ENCODE assay signal across 22 cellular contexts in genomic region chr1:167473761-167474160, GRCh38. TPM values are rescaled to one million over a fixed set of nuclear protein-coding genes. Genes with fewer than 3 reads are reported as not detected.
DNase-seq lines count a peak whose midpoint lies in the region; ATAC-seq and TF ChIP-seq lines count a peak whose summit lies in the region.
"Had no signal": no experiment of that assay in that cellular context is flagged by ENCODE, and none has a peak within 500 bp of the region (broad histone marks: within the 10 kb centered on the region; RNA-seq: fewer than 3 reads in every experiment).

No MANE protein-coding gene starts in this region.

- peaks cover 83% of the 10 kb centered on the region for H3K4me1 Mint-ChIP-seq in activated CD4-positive, alpha-beta T cell treated with anti-CD3 and anti-CD28 coated beads, Interleukin-2, amount 10 ng/mL, durations not matched to agents 7 days and 5 days
- H3K4me1 Mint-ChIP-seq in T-helper 2 cell treated with Interferon-gamma antibody and Interleukin-4, amounts not matched to agents 5 μg/mL and 100 μg/mL, for 36 hours (ENCODE audit: low read depth) = peaks cover 44% of the 10 kb centered on the region
- peaks cover 79% of the 10 kb centered on the region for H3K4me1 Mint-ChIP-seq in activated naive CD8-positive, alpha-beta T cell treated with anti-CD3 and anti-CD28 coated beads, Interleukin-2, amount 50 U/mL, for 24 hours
- H3K4me1 Mint-ChIP-seq: stimulated activated memory B cell treated with anti-CD40 and anti-IgM and Interleukin-4, amounts not matched to agents 10 μg/mL and 1 μg/mL and 100 μg/mL, for 72 hours had no signal

- no peaks in the 10 kb centered on the region for H3K4me1 ChIP-seq in uterus
- H3K4me1 ChIP-seq: A549, esophagus muscularis mucosa, psoas muscle had no signal

- H3K27ac Mint-ChIP-seq in activated CD4-positive, alpha-beta T cell treated with anti-CD3 and anti-CD28 coated beads, Interleukin-2, amount 10 ng/mL, durations not matched to agents 7 days and 5 days = peak overlapping the region; percentile 86
- peak overlapping the region; percentile 82 for H3K27ac Mint-ChIP-seq in T-helper 2 cell treated with Interferon-gamma antibody and Interleukin-4, amounts not matched to agents 5 μg/mL and 100 μg/mL, for 36 hours
- peak overlapping the region; percentile 85 for H3K27ac Mint-ChIP-seq in activated naive CD8-positive, alpha-beta T cell treated with anti-CD3 and anti-CD28 coated beads, Interleukin-2, amount 50 U/mL, for 24 hours
- H3K27ac Mint-ChIP-seq: naive B cell; stimulated activated memory B cell treated with anti-CD40 and anti-IgM and Interleukin-4, amounts not matched to agents 10 μg/mL and 1 μg/mL and 100 μg/mL, for 72 hours had no signal

- no peaks in the 10 kb centered on the region for H3K9me3 ChIP-seq in uterus
- H3K9me3 ChIP-seq: A549, esophagus muscularis mucosa, psoas muscle, upper lobe of left lung had no signal

- POLR2A ChIA-PET in activated CD4-positive, alpha-beta T cell treated with anti-CD3 and anti-CD28 coated beads, Interleukin-2, amount 10 ng/mL, durations not matched to agents 7 days and 5 days (lab: Charles Lee) = no interaction called here

- H3K36me3 ChIP-seq in uterus = no peaks in the 10 kb centered on the region
- H3K36me3 ChIP-seq: esophagus muscularis mucosa, upper lobe of left lung had no signal

- intact Hi-C loops in uterus (cut with DNase I; ENCODE audit: low total_unique reads) = no loop called here

- peaks cover 5% of the 10 kb centered on the region for H3K9me3 Mint-ChIP-seq in activated CD4-positive, alpha-beta T cell treated with anti-CD3 and anti-CD28 coated beads, Interleukin-2, amount 10 ng/mL, durations not matched to agents 7 days and 5 days
- peaks cover 12% of the 10 kb centered on the region for H3K9me3 Mint-ChIP-seq in T-helper 2 cell treated with Interferon-gamma antibody and Interleukin-4, amounts not matched to agents 5 μg/mL and 100 μg/mL, for 36 hours
- H3K9me3 Mint-ChIP-seq in activated naive CD8-positive, alpha-beta T cell treated with anti-CD3 and anti-CD28 coated beads, Interleukin-2, amount 50 U/mL, for 24 hours = no peaks in the 10 kb centered on the region
- H3K9me3 Mint-ChIP-seq: stimulated activated memory B cell treated with anti-CD40 and anti-IgM and Interleukin-4, amounts not matched to agents 10 μg/mL and 1 μg/mL and 100 μg/mL, for 72 hours had no signal

- H3K4me3 Mint-ChIP-seq in activated CD4-positive, alpha-beta T cell treated with anti-CD3 and anti-CD28 coated beads, Interleukin-2, amount 10 ng/mL, durations not matched to agents 7 days and 5 days = peak overlapping the region; percentile 52
- H3K4me3 Mint-ChIP-seq in T-helper 2 cell treated with Interferon-gamma antibody and Interleukin-4, amounts not matched to agents 5 μg/mL and 100 μg/mL, for 36 hours = peak overlapping the region; percentile 73
- H3K4me3 Mint-ChIP-seq in activated naive CD8-positive, alpha-beta T cell treated with anti-CD3 and anti-CD28 coated beads, Interleukin-2, amount 50 U/mL, for 24 hours = peak overlapping the region; percentile 64
- H3K4me3 Mint-ChIP-seq: naive B cell; stimulated activated memory B cell treated with anti-CD40 and anti-IgM and Interleukin-4, amounts not matched to agents 10 μg/mL and 1 μg/mL and 100 μg/mL, for 72 hours had no signal

- H3K27me3 ChIP-seq in uterus = no peaks in the 10 kb centered on the region
- H3K27me3 ChIP-seq: upper lobe of left lung had no signal

- peak; percentile 76 for ATAC-seq in activated naive CD8-positive, alpha-beta T cell treated with anti-CD3 and anti-CD28 coated beads, Interleukin-2, amount 50 U/mL, for 24 hours
- ATAC-seq in stimulated activated naive CD8-positive, alpha-beta T cell treated with anti-CD3 and anti-CD28 coated beads, Interleukin-15, Interleukin-2, amounts not matched to agents 100 U/mL and 50 U/mL, for 24 hours = peak; percentile 74
- no peak for ATAC-seq in HG02970 (IDR thresholded peaks at IDR 0.05; ENCODE audit: low FRiP score, unreplicated experiment)
- ATAC-seq: psoas muscle; stimulated activated memory B cell treated with anti-CD40 and anti-IgM and Interleukin-4, amounts not matched to agents 10 μg/mL and 1 μg/mL and 100 μg/mL, for 72 hours had no signal

- TF ChIP-seq CTCF in uterus (IDR thresholded peaks at IDR 0.05) (no peak), coronary artery (IDR thresholded peaks at IDR 0.05) (no peak)

- DNase-seq in activated CD4-positive, alpha-beta T cell treated with anti-CD3 and anti-CD28 coated beads, Interleukin-2, amount 10 ng/mL, durations not matched to agents 7 days and 5 days = no peak
- no peak for DNase-seq in activated CD4-positive, alpha-beta T cell treated with anti-CD3 and anti-CD28 coated beads for 4 hours
- DNase-seq in T-helper 2 cell treated with Interferon-gamma antibody and Interleukin-4, amounts not matched to agents 5 μg/mL and 100 μg/mL, for 36 hours (ENCODE audit: low spot score) = no peak
- DNase-seq in activated naive CD8-positive, alpha-beta T cell treated with anti-CD3 and anti-CD28 coated beads, Interleukin-2, amount 50 U/mL, for 24 hours = no peak
- DNase-seq in stimulated activated naive CD8-positive, alpha-beta T cell treated with anti-CD3 and anti-CD28 coated beads, Interleukin-15, Interleukin-2, amounts not matched to agents 100 U/mL and 50 U/mL, for 24 hours = no peak
- DNase-seq in uterus (no peak), coronary artery (ENCODE audit: low spot score) (no peak)
- DNase-seq: EL, glutamatergic neuron, naive B cell, NCI-H1930, NCI-H510A, PC-9, psoas muscle had no signal

- H3K36me3 Mint-ChIP-seq in activated CD4-positive, alpha-beta T cell treated with anti-CD3 and anti-CD28 coated beads, Interleukin-2, amount 10 ng/mL, durations not matched to agents 7 days and 5 days (ENCODE audit: low read depth) = peaks cover 62% of the 10 kb centered on the region
- H3K36me3 Mint-ChIP-seq in T-helper 2 cell treated with Interferon-gamma antibody and Interleukin-4, amounts not matched to agents 5 μg/mL and 100 μg/mL, for 36 hours (ENCODE audit: low read depth) = peaks cover 56% of the 10 kb centered on the region
- H3K36me3 Mint-ChIP-seq in activated naive CD8-positive, alpha-beta T cell treated with anti-CD3 and anti-CD28 coated beads, Interleukin-2, amount 50 U/mL, for 24 hours (ENCODE audit: low read depth) = peaks cover 38% of the 10 kb centered on the region
- H3K36me3 Mint-ChIP-seq: naive B cell; stimulated activated memory B cell treated with anti-CD40 and anti-IgM and Interleukin-4, amounts not matched to agents 10 μg/mL and 1 μg/mL and 100 μg/mL, for 72 hours had no signal

- CTCF ChIA-PET in activated CD4-positive, alpha-beta T cell treated with anti-CD3 and anti-CD28 coated beads, Interleukin-2, amount 10 ng/mL, durations not matched to agents 7 days and 5 days (lab: Charles Lee) = interaction anchor here (1.0 to 1.3 kb wide), 5 partner anchors 19 to 254 kb away, joined by 3 to 6 read pairs (median 3); partner anchors contain the start of gene CREG1

- no peak overlapping the region for H3K27ac ChIP-seq in uterus
- H3K27ac ChIP-seq in coronary artery = no peak overlapping the region
- H3K27ac ChIP-seq: A549, esophagus muscularis mucosa, PC-9, psoas muscle, SK-N-MC, upper lobe of left lung had no signal

- no peak for TF ChIP-seq POLR2A in uterus (IDR thresholded peaks at IDR 0.05)

- no peaks in the 10 kb centered on the region for H3K27me3 Mint-ChIP-seq in activated CD4-positive, alpha-beta T cell treated with anti-CD3 and anti-CD28 coated beads, Interleukin-2, amount 10 ng/mL, durations not matched to agents 7 days and 5 days
- no peaks in the 10 kb centered on the region for H3K27me3 Mint-ChIP-seq in T-helper 2 cell treated with Interferon-gamma antibody and Interleukin-4, amounts not matched to agents 5 μg/mL and 100 μg/mL, for 36 hours (ENCODE audit: low read depth)
- H3K27me3 Mint-ChIP-seq in activated naive CD8-positive, alpha-beta T cell treated with anti-CD3 and anti-CD28 coated beads, Interleukin-2, amount 50 U/mL, for 24 hours = no peaks in the 10 kb centered on the region

- H3K4me3 ChIP-seq in uterus = no peak overlapping the region
- H3K4me3 ChIP-seq in coronary artery = no peak overlapping the region
- H3K4me3 ChIP-seq: A549, esophagus muscularis mucosa, lung, PC-9, psoas muscle, SK-N-MC, upper lobe of left lung had no signal

RNA-seq across cellular contexts. Expression of gene CD247, which starts 44.6 kb away (rescaled TPM):
- total RNA-seq in activated CD4-positive, alpha-beta T cell treated with anti-CD3 and anti-CD28 coated beads, Interleukin-2, amount 10 ng/mL, durations not matched to agents 7 days and 5 days = 100 to 1,000 TPM; 251 to 261 TPM
- 1 to 10 TPM in 2 of 4 donors, not detected in 2; 1.6 to 3.3 TPM for total RNA-seq in uterus
- total RNA-seq: astrocyte, PC-9 had no signal

Comparison
In these comparisons a context has a peak if more than half of its experiments do, and no peak if none do; other contexts are left out.
1. RNA of gene CD247, which starts 44.6 kb away (total RNA-seq): 251 to 261 TPM in activated CD4-positive, alpha-beta T cell treated with anti-CD3 and anti-CD28 coated beads, Interleukin-2, amount 10 ng/mL, durations not matched to agents 7 days and 5 days; 1.6 to 3.3 TPM in uterus; every median in the first group is over 10 times any median in the second.
2. Peak in every context shown above with its lines, with median percentiles within 50 percentile points of each other: H3K27ac Mint-ChIP-seq and H3K4me3 Mint-ChIP-seq.